In the genomic region with DNA sequence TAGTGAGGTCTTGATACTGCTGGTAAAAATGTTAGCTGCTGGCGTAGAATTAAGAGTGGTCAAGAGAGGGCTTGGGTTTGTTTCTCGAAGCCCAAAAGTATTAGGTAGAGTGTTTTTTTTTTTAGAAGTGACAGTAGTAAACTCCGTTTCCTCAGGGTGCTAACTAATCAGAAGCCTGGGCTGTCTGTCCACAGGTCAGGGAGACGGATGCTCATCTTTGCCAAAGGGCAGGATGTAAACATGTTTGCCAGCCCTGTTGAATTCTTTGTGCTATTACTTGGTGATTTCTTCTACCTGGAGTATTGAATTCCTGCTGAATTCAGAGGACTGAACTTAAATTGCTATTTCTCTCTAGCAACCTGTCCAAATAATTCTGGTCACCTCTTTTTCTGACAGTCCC, we compare ENCODE assay signal across 24 cellular contexts.
"Had no signal": no experiment of that assay in that cellular context is flagged by ENCODE, and none has a peak within 500 bp of the region (broad histone marks: within the 10 kb centered on the region; RNA-seq: fewer than 3 reads in every experiment).

No MANE protein-coding gene starts in this region.

- H3K9me3 ChIP-seq: left lung, transverse colon, vagina had no signal

- H3K27me3 ChIP-seq: left lung, transverse colon, vagina had no signal

- H3K4me1 Mint-ChIP-seq: mesothelial cell of epicardium had no signal

- H3K4me3 Mint-ChIP-seq: activated CD8-positive, alpha-beta T cell treated with anti-CD3 and anti-CD28 coated beads, Interleukin-2, amount 10 ng/mL, durations not matched to agents 7 days and 5 days; activated naive CD8-positive, alpha-beta T cell treated with anti-CD3 and anti-CD28 coated beads for 36 hours; activated T-helper 1 cell treated with anti-CD3 and anti-CD28 coated beads, Interleukin-12 subunit alpha, Interleukin-12 subunit beta, Interleukin-2, Interleukin-4 antibody, amounts not matched to agents 30 ng/mL and 10 ng/mL and 1 ng/mL, durations not matched to agents 14 hours and 24 hours and 36 hours; endodermal cell; mesothelial cell of epicardium; nephron; stimulated activated naive B cell treated with anti-CD40 and anti-IgM and Interleukin-4, amounts not matched to agents 10 μg/mL and 1 μg/mL and 100 μg/mL, for 72 hours; T-cell; T-helper 2 cell treated with Interferon-gamma antibody and Interleukin-4, amounts not matched to agents 5 μg/mL and 100 μg/mL, for 36 hours had no signal

- H3K27ac Mint-ChIP-seq: activated CD8-positive, alpha-beta T cell treated with anti-CD3 and anti-CD28 coated beads, Interleukin-2, amount 10 ng/mL, durations not matched to agents 7 days and 5 days; activated naive CD8-positive, alpha-beta T cell treated with anti-CD3 and anti-CD28 coated beads for 36 hours; endodermal cell; mesothelial cell of epicardium; nephron; T-cell; T-helper 2 cell treated with Interferon-gamma antibody and Interleukin-4, amounts not matched to agents 5 μg/mL and 100 μg/mL, for 36 hours had no signal

- H3K27me3 Mint-ChIP-seq: activated naive CD8-positive, alpha-beta T cell treated with anti-CD3 and anti-CD28 coated beads for 36 hours; stimulated activated naive B cell treated with anti-CD40 and anti-IgM and Interleukin-4, amounts not matched to agents 10 μg/mL and 1 μg/mL and 100 μg/mL, for 72 hours; T-cell had no signal

- DNase-seq: activated CD4-positive, alpha-beta T cell treated with anti-CD3 and anti-CD28 coated beads for 1 hour; activated CD4-positive, alpha-beta T cell treated with anti-CD3 and anti-CD28 coated beads, Interleukin-2, amount 50 U/mL, for 1 hour; activated CD8-positive, alpha-beta T cell treated with anti-CD3 and anti-CD28 coated beads, Interleukin-2, amount 10 ng/mL, durations not matched to agents 7 days and 5 days; activated gamma-delta T cell treated with Interleukin-2 at 50 U/mL for 16 hours; activated naive CD8-positive, alpha-beta T cell treated with anti-CD3 and anti-CD28 coated beads for 36 hours; amniotic stem cell; cerebellar nuclear complex; endodermal cell; left lung; small intestine; stimulated activated CD4-positive, alpha-beta T cell treated with anti-CD3 and anti-CD28 coated beads, Interleukin-15, amount 100 ng/mL, for 24 hours; stimulated activated naive B cell treated with anti-CD40 and anti-IgM and Interleukin-4, amounts not matched to agents 10 μg/mL and 1 μg/mL and 100 μg/mL, for 72 hours; T-cell; transverse colon had no signal

- ATAC-seq: activated CD8-positive, alpha-beta T cell treated with anti-CD3 and anti-CD28 coated beads, Interleukin-2, amount 10 ng/mL, durations not matched to agents 7 days and 5 days; sciatic nerve; stimulated activated naive B cell treated with anti-CD40 and anti-IgM and Interleukin-4, amounts not matched to agents 10 μg/mL and 1 μg/mL and 100 μg/mL, for 72 hours; T-cell had no signal

- FAIRE-seq: small intestine had no signal

- H3K36me3 ChIP-seq: transverse colon, vagina had no signal

- H3K4me3 ChIP-seq: coronary artery, left lung, lung, transverse colon, vagina had no signal

- H3K9me3 Mint-ChIP-seq: activated T-helper 1 cell treated with anti-CD3 and anti-CD28 coated beads, Interleukin-12 subunit alpha, Interleukin-12 subunit beta, Interleukin-2, Interleukin-4 antibody, amounts not matched to agents 30 ng/mL and 10 ng/mL and 1 ng/mL, durations not matched to agents 14 hours and 24 hours and 36 hours; endodermal cell; nephron; T-helper 2 cell treated with Interferon-gamma antibody and Interleukin-4, amounts not matched to agents 5 μg/mL and 100 μg/mL, for 36 hours had no signal

- H3K27ac ChIP-seq: coronary artery, epithelial cell of prostate, left lung, transverse colon, vagina, VCaP had no signal
